2 cellular contexts compared by ENCODE assay signal in genomic region chr18:6010284-6010683, GRCh38.
TF ChIP-seq lines count a peak whose summit lies in the region.

No MANE protein-coding gene starts in this region.

TF ChIP-seq in SK-N-SH treated with all-trans-retinoic acid at 6 μM for 48 hours, 23 proteins besides CTCF, POLR2A, EP300 and RAD21 (continued from another document):
- TF ChIP-seq PATZ1 (CRISPR knock-in tag; IDR thresholded peaks at IDR 0.05; ENCODE audit: borderline replicate concordance) = peak; percentile 19; the same call in 1 of the 2 replicates
- no peak for TF ChIP-seq GLIS3 (CRISPR knock-in tag; IDR thresholded peaks at IDR 0.05)
- TF ChIP-seq ZNF8 (CRISPR knock-in tag; IDR thresholded peaks at IDR 0.05) = no peak

TF ChIP-seq in SK-N-SH, 30 proteins besides CTCF, POLR2A, EP300 and RAD21 (continued from another document):
- TF ChIP-seq ZBTB33 (IDR thresholded peaks at IDR 0.05; ENCODE audit: borderline replicate concordance, low read depth) (no peak), FOSL2 (IDR thresholded peaks at IDR 0.05; ENCODE audit: borderline replicate concordance, low read depth) (no peak), RXRA (IDR thresholded peaks at IDR 0.05; ENCODE audit: borderline replicate concordance, low read depth) (no peak), REST (IDR thresholded peaks at IDR 0.05; ENCODE audit: low read depth, low read length) (no peak), GABPA (IDR thresholded peaks at IDR 0.05; ENCODE audit: low read depth) (no peak), USF1 (IDR thresholded peaks at IDR 0.05; ENCODE audit: borderline replicate concordance, low read depth) (no peak), RCOR1 (IDR thresholded peaks at IDR 0.05; ENCODE audit: low read length) (no peak), YY1 (IDR thresholded peaks at IDR 0.05; ENCODE audit: low read depth) (no peak), IRF3 (IDR thresholded peaks at IDR 0.05; ENCODE audit: low read depth, low read length) (no peak), CHD2 (IDR thresholded peaks at IDR 0.05; ENCODE audit: low read length, partially characterized antibody) (no peak), MEF2A (IDR thresholded peaks at IDR 0.05; ENCODE audit: borderline replicate concordance, low read depth) (no peak)
TF ChIP-seq in SK-N-SH: peak in this region for 0.
